28 cellular contexts compared by ENCODE assay signal in the genomic region with DNA sequence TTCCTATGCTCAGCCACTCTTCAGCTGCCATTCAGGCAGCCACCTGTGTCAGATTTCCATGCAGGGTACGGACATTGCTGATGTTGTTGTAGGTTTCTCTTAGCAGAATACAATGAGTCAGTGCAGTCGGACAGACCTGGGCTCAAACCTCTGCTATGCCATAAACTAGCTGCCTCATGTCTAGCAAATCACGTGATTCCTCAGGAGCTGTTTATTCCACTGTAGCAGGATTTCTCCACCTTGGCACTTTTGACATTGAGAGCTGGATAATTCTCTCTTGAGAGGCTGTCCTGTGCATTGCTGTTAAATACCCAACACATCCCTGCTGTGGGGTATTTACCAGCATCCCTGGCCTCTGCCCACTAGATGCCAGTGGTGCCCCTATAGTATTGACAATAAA.
"Had no signal": no experiment of that assay in that cellular context is flagged by ENCODE, and none has a peak within 500 bp of the region (broad histone marks: within the 10 kb centered on the region; RNA-seq: fewer than 3 reads in every experiment).

No MANE protein-coding gene starts in this region.

- DNase-seq: activated B cell treated with CpG ODN at 0.5 μM for 24 hours; activated CD4-positive, alpha-beta T cell treated with anti-CD3 and anti-CD28 coated beads for 48 hours; activated CD4-positive, alpha-beta T cell treated with anti-CD3 and anti-CD28 coated beads, Interleukin-2, amount 50 U/mL, for 1 hour; activated CD4-positive, alpha-beta T cell treated with anti-CD3 and anti-CD28 coated beads, Interleukin-2, amount 50 U/mL, for 48 hours; activated CD8-positive, alpha-beta memory T cell treated with anti-CD3 and anti-CD28 coated beads for 24 hours; activated CD8-positive, alpha-beta T cell treated with anti-CD3 and anti-CD28 coated beads for 36 hours; activated effector memory CD4-positive, alpha-beta T cell treated with Interleukin-2 at 50 U/mL for 16 hours; activated gamma-delta T cell treated with Interleukin-2 at 50 U/mL for 16 hours; activated naive CD4-positive, alpha-beta T cell treated with anti-CD3 and anti-CD28 coated beads, Interleukin-2, amount 50 U/mL, for 16 hours; activated naive CD4-positive, alpha-beta T cell treated with Interleukin-2 at 50 U/mL for 16 hours; activated T-cell treated with anti-CD3 and anti-CD28 coated beads, Interleukin-2, amount 50 U/mL, for 4 hours; amniotic stem cell; anterior cingulate cortex; brain microvascular endothelial cell; dorsolateral prefrontal cortex; effector memory CD4-positive, alpha-beta T cell; endodermal cell; foreskin keratinocyte; gastrocnemius medialis; glutamatergic neuron; heart left ventricle; T-helper 17 cell; T1000; WERI-Rb-1 had no signal

- H3K27ac ChIP-seq: brain microvascular endothelial cell, coronary artery, dorsolateral prefrontal cortex, foreskin keratinocyte, gastrocnemius medialis, heart left ventricle, WERI-Rb-1 had no signal

- H3K4me3 ChIP-seq: coronary artery, dorsolateral prefrontal cortex, gastrocnemius medialis, heart left ventricle had no signal

- H3K36me3 ChIP-seq: brain microvascular endothelial cell, gastrocnemius medialis, heart left ventricle, WERI-Rb-1 had no signal

- H3K9me3 ChIP-seq: gastrocnemius medialis, heart left ventricle had no signal

- H3K4me1 ChIP-seq: foreskin keratinocyte, gastrocnemius medialis, heart left ventricle had no signal

- ATAC-seq: activated CD4-positive, CD25-positive, alpha-beta regulatory T cell treated with anti-CD3 and anti-CD28 coated beads, Interleukin-2, amount 50 U/mL, for 24 hours; activated CD8-positive, alpha-beta T cell treated with anti-CD3 and anti-CD28 coated beads for 36 hours; activated T-cell treated with anti-CD3 and anti-CD28 coated beads, Interleukin-2, amount 50 U/mL, for 4 hours; activated T-helper 17 cell treated with anti-CD3 and anti-CD28 coated beads, Interleukin-2, amount 50 U/mL, for 72 hours; esophagus mucosa; foreskin keratinocyte; gastrocnemius medialis; heart left ventricle; T-helper 17 cell had no signal

- H3K27me3 ChIP-seq: brain microvascular endothelial cell, foreskin keratinocyte, gastrocnemius medialis had no signal
